ENCODE assay signal across 10 cellular contexts in genomic region chr5:132987531-132988408, GRCh38.
"Had no signal": no experiment of that assay in that cellular context is flagged by ENCODE, and none has a peak within 500 bp of the region (broad histone marks: within the 10 kb centered on the region; RNA-seq: fewer than 3 reads in every experiment).

No MANE protein-coding gene starts in this region.

- H3K27me3 ChIP-seq: adrenal gland, tibial artery, vagina had no signal

- H3K9me3 Mint-ChIP-seq: activated B cell treated with CpG ODN at 0.5 μM for 24 hours; activated CD4-positive, alpha-beta T cell treated with anti-CD3 and anti-CD28 coated beads, Interleukin-2, amount 10 ng/mL, durations not matched to agents 24 days and 14 days; T-helper 1 cell treated with Interleukin-12 subunit alpha and Interleukin-12 subunit beta and Interleukin-4 antibody, amounts not matched to agents 30 μg/mL and 1 μg/mL, for 36 hours had no signal

- H3K4me3 Mint-ChIP-seq: activated B cell treated with CpG ODN at 0.5 μM for 24 hours; activated CD4-positive, alpha-beta T cell treated with anti-CD3 and anti-CD28 coated beads, Interleukin-2, amount 10 ng/mL, durations not matched to agents 24 days and 14 days; nephron; T-helper 1 cell treated with Interleukin-12 subunit alpha and Interleukin-12 subunit beta and Interleukin-4 antibody, amounts not matched to agents 30 μg/mL and 1 μg/mL, for 36 hours had no signal

- H3K36me3 ChIP-seq: adrenal gland, tibial artery, vagina had no signal

- DNase-seq: activated B cell treated with CpG ODN at 0.5 μM for 24 hours; activated CD4-positive, alpha-beta T cell treated with anti-CD3 and anti-CD28 coated beads, Interleukin-2, amount 10 ng/mL, durations not matched to agents 24 days and 14 days; activated naive CD4-positive, alpha-beta T cell treated with Interleukin-2 at 50 U/mL for 16 hours; adrenal gland; hypothalamus; stimulated activated CD4-positive, alpha-beta T cell treated with anti-CD3 and anti-CD28 coated beads, Interleukin-15, amount 100 ng/mL, for 24 hours; tibial artery had no signal

- H3K9me3 ChIP-seq: adrenal gland, tibial artery, vagina had no signal

- H3K27me3 Mint-ChIP-seq: activated B cell treated with CpG ODN at 0.5 μM for 24 hours had no signal

- H3K27ac Mint-ChIP-seq: activated B cell treated with CpG ODN at 0.5 μM for 24 hours; activated CD4-positive, alpha-beta T cell treated with anti-CD3 and anti-CD28 coated beads, Interleukin-2, amount 10 ng/mL, durations not matched to agents 24 days and 14 days; nephron; T-helper 1 cell treated with Interleukin-12 subunit alpha and Interleukin-12 subunit beta and Interleukin-4 antibody, amounts not matched to agents 30 μg/mL and 1 μg/mL, for 36 hours had no signal

- H3K4me1 Mint-ChIP-seq: activated B cell treated with CpG ODN at 0.5 μM for 24 hours; activated CD4-positive, alpha-beta T cell treated with anti-CD3 and anti-CD28 coated beads, Interleukin-2, amount 10 ng/mL, durations not matched to agents 24 days and 14 days; nephron had no signal

- H3K4me1 ChIP-seq: adrenal gland, tibial artery, vagina had no signal

- H3K27ac ChIP-seq: adrenal gland, tibial artery, vagina had no signal

- H3K4me3 ChIP-seq: adrenal gland, tibial artery, vagina had no signal
